Comparison of ENCODE assay signal across 2 cellular contexts in the genomic region with DNA sequence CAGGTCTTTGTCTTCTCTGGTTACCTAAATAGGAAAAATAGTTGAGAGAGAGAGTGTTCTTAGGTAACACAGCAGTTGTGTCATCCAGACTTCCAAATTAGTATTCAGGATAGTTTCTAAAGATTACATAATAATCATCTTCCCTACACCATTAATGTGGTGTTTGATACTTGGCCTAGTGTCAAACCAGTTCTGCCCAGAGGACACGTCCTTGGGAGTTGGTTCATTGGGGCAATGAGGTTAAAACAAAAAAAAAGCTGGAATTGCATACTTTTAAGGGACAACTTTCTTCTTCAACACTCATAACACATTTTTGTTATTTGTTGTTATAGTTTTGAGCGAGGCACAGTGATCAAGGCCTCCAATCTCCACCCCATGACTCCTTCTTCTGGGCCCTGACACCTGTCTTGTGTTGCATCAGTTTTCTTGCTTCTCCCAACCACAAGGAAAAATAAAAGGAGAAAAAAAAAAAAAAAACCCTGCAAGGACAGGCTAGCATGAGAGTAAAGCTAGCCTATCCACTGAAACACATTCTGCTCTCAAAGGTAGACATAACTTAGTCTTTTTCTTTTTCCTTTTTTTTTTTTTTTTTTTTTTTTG.
TF ChIP-seq lines count a peak whose summit lies in the region.

No MANE protein-coding gene starts in this region.

TF ChIP-seq in HCT116, 20 proteins besides CTCF, POLR2A, EP300 and RAD21:
- TF ChIP-seq EGR1 (IDR thresholded peaks at IDR 0.05; ENCODE audit: low read depth) (no peak), SRF (IDR thresholded peaks at IDR 0.05; ENCODE audit: low read depth) (no peak)

TF ChIP-seq in HEK293T, 16 proteins besides CTCF, POLR2A, EP300 and RAD21:
- TF ChIP-seq LEF1 (IDR thresholded peaks at IDR 0.05; ENCODE audit: borderline replicate concordance) = no peak
- TF ChIP-seq CTBP1 (IDR thresholded peaks at IDR 0.05; ENCODE audit: borderline replicate concordance) = no peak
- no peak for TF ChIP-seq NFRKB (IDR thresholded peaks at IDR 0.05)
- TF ChIP-seq ZNF384 (IDR thresholded peaks at IDR 0.05) = no peak
- no peak for TF ChIP-seq SUZ12 (IDR thresholded peaks at IDR 0.05)
